Comparison of ENCODE assay signal across 1 cellular context in genomic region chr2:55518846-55519167, GRCh38.
A peak's percentile ranks its signal among the peaks of the same experiment; 100 is the strongest.
TF ChIP-seq lines count a peak whose summit lies in the region.

No MANE protein-coding gene starts in this region.

TF ChIP-seq in HepG2, 621 proteins besides CTCF, POLR2A, EP300 and RAD21 (continued from another document):
- TF ChIP-seq PRDM10 (CRISPR knock-in tag; IDR thresholded peaks at IDR 0.05; ENCODE audit: low read depth) (0 out of 2 replicates have a peak, but pooled peaks have one; percentile 4), ARNT (IDR thresholded peaks at IDR 0.05) (no peak), THAP8 (CRISPR knock-in tag; IDR thresholded peaks at IDR 0.05; ENCODE audit: borderline replicate concordance) (peak; percentile 61; the same call in 1 of the 2 replicates), MED8 (CRISPR knock-in tag; IDR thresholded peaks at IDR 0.05; ENCODE audit: insufficient replicate concordance) (peak; percentile 16), KAT7 (CRISPR knock-in tag; IDR thresholded peaks at IDR 0.05; ENCODE audit: borderline replicate concordance) (no peak), ZNF17 (CRISPR knock-in tag; IDR thresholded peaks at IDR 0.05) (no peak), FOXO4 (CRISPR knock-in tag; conservative IDR thresholded peaks at IDR 0.05) (peak; percentile 89; the same call in 1 of the 2 replicates), ZNF816 (CRISPR knock-in tag; IDR thresholded peaks at IDR 0.05; ENCODE audit: borderline replicate concordance) (0 out of 2 replicates have a peak, but pooled peaks have one; percentile 24)
